6 cellular contexts compared by ENCODE assay signal in the genomic region with DNA sequence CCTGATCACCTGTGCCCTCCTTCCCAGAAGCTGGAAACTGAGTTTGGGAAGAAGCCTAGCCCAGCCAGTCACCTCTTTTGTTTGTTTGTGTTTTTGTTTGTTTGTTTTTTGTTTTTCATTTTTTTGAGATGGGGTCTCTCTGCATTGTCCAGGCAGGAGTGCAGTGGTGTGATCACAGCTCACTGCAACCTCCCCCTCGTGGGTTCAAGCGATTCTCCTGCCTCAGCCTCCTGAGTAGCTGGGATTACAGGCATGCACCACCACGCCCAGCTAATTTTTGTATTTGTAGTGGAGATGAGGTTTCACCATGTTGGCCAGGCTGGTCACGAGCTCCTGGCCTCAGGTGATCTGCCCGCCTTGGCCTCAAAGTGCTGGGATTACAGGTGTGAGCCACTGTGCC. TPM values are rescaled to one million over a fixed set of nuclear protein-coding genes. Genes with fewer than 3 reads are reported as not detected.
"Had no signal": no experiment of that assay in that cellular context is flagged by ENCODE, and none has a peak within 500 bp of the region (broad histone marks: within the 10 kb centered on the region; RNA-seq: fewer than 3 reads in every experiment).

No MANE protein-coding gene starts in this region.

RNA-seq across cellular contexts. Expression of a gene that starts 43.8 kb away (rescaled TPM):
- total RNA-seq: GM23248, H9, HepG2, HFFc6, HT1080 had no signal
- polyA plus RNA-seq: GM23248, HepG2, IgD-negative memory B cell had no signal

RNA-seq across cellular contexts. Expression of a gene that starts 55.9 kb away (rescaled TPM):
- total RNA-seq: HT1080 had no signal
- polyA plus RNA-seq: GM23248, HepG2, IgD-negative memory B cell had no signal
